In genomic region chr1:229342902-229343587, GRCh38 we compare ENCODE assay signal across 8 cellular contexts. TPM values are rescaled to one million over a fixed set of nuclear protein-coding genes. Genes with fewer than 3 reads are reported as not detected.
DNase-seq lines count a peak whose midpoint lies in the region; ATAC-seq lines count a peak whose summit lies in the region.

A gene with protein sequence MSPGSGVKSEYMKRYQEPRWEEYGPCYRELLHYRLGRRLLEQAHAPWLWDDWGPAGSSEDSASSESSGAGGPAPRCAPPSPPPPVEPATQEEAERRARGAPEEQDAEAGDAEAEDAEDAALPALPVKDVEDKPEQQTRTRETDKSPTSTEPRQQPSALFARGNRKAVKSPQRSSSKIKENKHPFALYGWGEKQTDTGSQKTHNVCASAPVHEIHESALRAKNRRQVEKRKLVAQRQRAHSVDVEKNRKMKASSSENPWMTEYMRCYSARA (minus strand): TSS chr1:229343047. CDS start chr1:229342465, 582 bp downstream.

- H2BK15ac ChIP-seq in mesenchymal stem cell (ENCODE audit: low read depth, poor library complexity, severe bottlenecking): peak within 1 kb of the TSS; percentile 86

- no peak within 1 kb of the TSS for H2BK120ac ChIP-seq in mesenchymal stem cell (ENCODE audit: low read depth, low read length)

- H3K9me3 Mint-ChIP-seq in activated CD4-positive, alpha-beta memory T cell treated with anti-CD3 and anti-CD28 coated beads, Interleukin-2, amount 10 ng/mL, durations not matched to agents 7 days and 5 days: peaks cover 2% of the 10 kb centered on the region
- H3K9me3 Mint-ChIP-seq in effector memory CD8-positive, alpha-beta T cell: no peaks in the 10 kb centered on the region

- no peak within 1 kb of the TSS for H3K27ac ChIP-seq in mesenchymal stem cell (ENCODE audit: low read length, poor library complexity, severe bottlenecking)

- peak within 1 kb of the TSS in 1 of 2 experiments; percentile 77 for H3K23ac ChIP-seq in mesenchymal stem cell (ENCODE audit: low read length in 2 of 2)

- H3K27me3 Mint-ChIP-seq in activated CD4-positive, alpha-beta memory T cell treated with anti-CD3 and anti-CD28 coated beads, Interleukin-2, amount 10 ng/mL, durations not matched to agents 7 days and 5 days: peaks cover 27% of the 10 kb centered on the region
- H3K27me3 Mint-ChIP-seq in effector memory CD8-positive, alpha-beta T cell: peaks cover 14 to 32% of the 10 kb centered on the region in 2 donors

- H3K36me3 ChIP-seq in mesenchymal stem cell (ENCODE audit: control insufficient read depth in 1 of 2, insufficient read depth in 2 of 2, low read depth in 1 of 2, low read length in 2 of 2): no peaks in the 10 kb centered on the region

- peaks cover 4% of the 10 kb centered on the region for H3K4me1 ChIP-seq in mesenchymal stem cell (ENCODE audit: control insufficient read depth, insufficient read depth, low read depth, low read length)

- H2BK5ac ChIP-seq in mesenchymal stem cell (ENCODE audit: low read depth, low read length, poor library complexity, severe bottlenecking): peak within 1 kb of the TSS; percentile 15

- peak within 1 kb of the TSS; percentile 83 for H3K4me3 Mint-ChIP-seq in activated CD4-positive, alpha-beta memory T cell treated with anti-CD3 and anti-CD28 coated beads, Interleukin-2, amount 10 ng/mL, durations not matched to agents 7 days and 5 days
- H3K4me3 Mint-ChIP-seq in effector memory CD8-positive, alpha-beta T cell: peak within 1 kb of the TSS; percentile 95

- WGBS in mesenchymal stem cell: 3% methylated on average over 41 of the region's 57 CpGs

- no peaks in the 10 kb centered on the region for H3K9me3 ChIP-seq in mesenchymal stem cell (ENCODE audit: control insufficient read depth, low read length)

- CTCF ChIA-PET in activated CD4-positive, alpha-beta memory T cell treated with anti-CD3 and anti-CD28 coated beads, Interleukin-2, amount 10 ng/mL, durations not matched to agents 7 days and 5 days (lab: Charles Lee): interaction anchor here (0.9 to 1.5 kb wide), 5 partner anchors 69 to 651 kb away, joined by 3 to 4 read pairs (median 3); partner anchors contain the start of gene RAB4A

- H3K36me3 Mint-ChIP-seq in activated CD4-positive, alpha-beta memory T cell treated with anti-CD3 and anti-CD28 coated beads, Interleukin-2, amount 10 ng/mL, durations not matched to agents 7 days and 5 days (ENCODE audit: low read depth): peaks cover 9% of the 10 kb centered on the region
- H3K36me3 Mint-ChIP-seq in effector memory CD8-positive, alpha-beta T cell (ENCODE audit: insufficient read depth): peaks cover 15% of the 10 kb centered on the region

- POLR2A ChIA-PET in activated CD4-positive, alpha-beta memory T cell treated with anti-CD3 and anti-CD28 coated beads, Interleukin-2, amount 10 ng/mL, durations not matched to agents 7 days and 5 days (lab: Charles Lee): interaction anchor here (0.6 to 3.2 kb wide), 11 partner anchors 9 to 607 kb away, joined by 3 to 14 read pairs (median 5); partner anchors contain the start of genes ABCB10, NUP133 and RAB4A

- no peak within 1 kb of the TSS for H2AK5ac ChIP-seq in mesenchymal stem cell (ENCODE audit: low read length, severe bottlenecking)

- peaks cover 16 to 17% of the 10 kb centered on the region in 2 experiments for H3K27me3 ChIP-seq in mesenchymal stem cell (ENCODE audit: control insufficient read depth in 1 of 2, insufficient read depth in 1 of 2, low read length in 2 of 2)

- H3K18ac ChIP-seq in mesenchymal stem cell (ENCODE audit: low read depth in 1 of 2, low read length in 2 of 2): peak within 1 kb of the TSS; percentile 68 to 91

- ATAC-seq in HG02678 (IDR thresholded peaks at IDR 0.05; ENCODE audit: unreplicated experiment): peak; percentile 45
- peak; percentile 50 for ATAC-seq in effector memory CD8-positive, alpha-beta T cell (replicated peaks)

- peak within 1 kb of the TSS in 1 of 2 experiments; percentile 75 for H2BK12ac ChIP-seq in mesenchymal stem cell (ENCODE audit: low read length in 2 of 2)

- peak within 1 kb of the TSS; percentile 88 to 97 for H3K4me3 ChIP-seq in mesenchymal stem cell (ENCODE audit: insufficient read depth in 1 of 2, low read depth in 1 of 2, low read length in 2 of 2)

- peak within 1 kb of the TSS in 1 of 2 experiments; percentile 92 for H3K14ac ChIP-seq in mesenchymal stem cell (ENCODE audit: low read length in 2 of 2)

- peak within 1 kb of the TSS; percentile 80 for H3K27ac Mint-ChIP-seq in activated CD4-positive, alpha-beta memory T cell treated with anti-CD3 and anti-CD28 coated beads, Interleukin-2, amount 10 ng/mL, durations not matched to agents 7 days and 5 days
- peak within 1 kb of the TSS; percentile 90 to 92 for H3K27ac Mint-ChIP-seq in effector memory CD8-positive, alpha-beta T cell

- H3K79me1 ChIP-seq in mesenchymal stem cell (replicated peaks; ENCODE audit: low read length, poor library complexity, severe bottlenecking): peaks cover 11% of the 10 kb centered on the region

- peaks cover 45% of the 10 kb centered on the region for H3K4me1 Mint-ChIP-seq in activated CD4-positive, alpha-beta memory T cell treated with anti-CD3 and anti-CD28 coated beads, Interleukin-2, amount 10 ng/mL, durations not matched to agents 7 days and 5 days
- peaks cover 16 to 35% of the 10 kb centered on the region in 2 donors for H3K4me1 Mint-ChIP-seq in effector memory CD8-positive, alpha-beta T cell (ENCODE audit: low read depth in 2 of 2)

- peak within 1 kb of the TSS; percentile 99 for H3K4me2 ChIP-seq in mesenchymal stem cell (ENCODE audit: low read length, poor library complexity, severe bottlenecking)

- H4K91ac ChIP-seq in mesenchymal stem cell (ENCODE audit: low read length): peak within 1 kb of the TSS; percentile 53

- peak within 1 kb of the TSS; percentile 88 for H3K9ac ChIP-seq in mesenchymal stem cell (ENCODE audit: low read length)

- H3K4ac ChIP-seq in mesenchymal stem cell (ENCODE audit: low read depth in 1 of 2, low read length in 2 of 2): peak within 1 kb of the TSS in 1 of 2 experiments; percentile 60

- H2AFZ ChIP-seq in mesenchymal stem cell (ENCODE audit: low read depth, low read length): peak within 1 kb of the TSS; percentile 96

- DNase-seq in NCI-H82 (lab: John Stamatoyannopoulos, UW): peak; percentile 76
- DNase-seq in NCI-H82 treated with DMSO at 0.1 percent for 48 hours (lab: John Stamatoyannopoulos, UW; ENCODE audit: unreplicated experiment): no peak
- DNase-seq in NCI-H146 treated with DMSO at 0.1 percent for 48 hours (lab: John Stamatoyannopoulos, UW; ENCODE audit: unreplicated experiment): peak; percentile 61
- DNase-seq in activated CD4-positive, alpha-beta memory T cell treated with anti-CD3 and anti-CD28 coated beads, Interleukin-2, amount 10 ng/mL, durations not matched to agents 7 days and 5 days: peak; percentile 60
- DNase-seq in effector memory CD8-positive, alpha-beta T cell: peak in 1 of 3 experiments; percentile 59
- peak; percentile 54 for DNase-seq in mesenchymal stem cell
- DNase-seq in stimulated activated CD8-positive, alpha-beta memory T cell treated with anti-CD3 and anti-CD28 coated beads, Interleukin-15, amount 100 ng/mL, for 4 hours (ENCODE audit: low read depth in 2 of 2): peak; percentile 18 to 43

- H4K8ac ChIP-seq in mesenchymal stem cell (ENCODE audit: low read length): peak within 1 kb of the TSS; percentile 94

RNA-seq across cellular contexts. Expression of the gene that starts here (rescaled TPM):
- 10 to 100 TPM; 13.1 to 13.4 TPM for total RNA-seq in activated CD4-positive, alpha-beta memory T cell treated with anti-CD3 and anti-CD28 coated beads, Interleukin-2, amount 10 ng/mL, durations not matched to agents 7 days and 5 days
- polyA plus RNA-seq in mesenchymal stem cell (2013, experiment 1 of 2): 4.4 TPM
- polyA plus RNA-seq in mesenchymal stem cell (2013, experiment 2 of 2): 4.4 TPM
